Comparison of ENCODE assay signal across 21 cellular contexts in the genomic region with DNA sequence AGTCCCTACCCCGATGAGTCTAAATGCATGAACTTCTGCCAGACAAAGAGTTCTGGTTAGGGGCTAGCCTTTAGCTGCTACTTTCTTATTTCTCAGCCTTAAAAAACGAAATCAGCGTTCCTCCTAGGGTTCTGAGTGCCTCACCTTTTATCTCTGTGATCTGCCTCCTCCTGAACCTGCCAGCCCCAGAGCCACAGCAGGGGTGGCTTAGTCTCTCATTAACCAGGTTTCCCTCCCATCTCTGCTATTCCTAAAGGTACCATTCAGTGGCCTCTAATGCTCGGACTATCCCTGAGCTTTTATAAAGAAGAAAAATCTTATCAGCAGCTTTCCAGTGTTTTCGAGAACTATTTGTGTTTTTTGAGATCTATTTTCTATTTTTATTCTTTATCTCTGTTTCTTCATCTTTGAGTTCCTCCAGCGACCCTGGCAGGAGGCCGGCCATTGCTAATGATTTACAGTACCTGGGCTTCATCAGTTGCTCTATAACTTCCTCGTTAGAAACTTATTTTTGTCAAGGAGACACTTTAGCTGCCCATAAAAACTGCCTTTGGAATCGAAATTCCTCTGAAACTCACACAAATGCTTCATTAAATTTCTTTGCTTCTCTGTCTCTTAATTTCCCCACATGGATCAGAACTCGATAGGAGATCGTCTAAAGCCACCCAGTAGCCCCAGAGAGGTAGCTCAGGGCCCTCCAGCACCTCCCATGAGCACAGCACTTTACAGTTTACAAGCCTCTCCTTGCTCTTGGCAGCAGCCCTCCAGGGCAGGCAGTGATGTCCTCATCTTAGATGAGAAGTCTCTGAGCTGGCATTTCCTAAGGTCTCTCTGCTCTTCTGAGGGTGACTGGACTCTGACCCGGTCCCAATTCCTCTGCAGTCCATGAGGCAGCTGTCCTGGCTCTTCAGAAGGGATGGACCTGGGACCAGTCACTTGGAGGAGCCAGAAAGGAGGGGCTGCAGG.
A peak's percentile ranks its signal among the peaks of the same experiment; 100 is the strongest.
DNase-seq lines count a peak whose midpoint lies in the region; ATAC-seq, FAIRE-seq and TF ChIP-seq lines count a peak whose summit lies in the region.
"Had no signal": no experiment of that assay in that cellular context is flagged by ENCODE, and none has a peak within 500 bp of the region (broad histone marks: within the 10 kb centered on the region; RNA-seq: fewer than 3 reads in every experiment).

No MANE protein-coding gene starts in this region.

- H3K36me3 ChIP-seq in PC-3 (ENCODE audit: low read depth, low read length) (no peaks in the 10 kb centered on the region), kidney (ENCODE audit: control insufficient read depth in 1 of 2, insufficient read depth in 2 of 2, low read length in 2 of 2) (no peaks in the 10 kb centered on the region), neuronal stem cell (replicated peaks in 1 of 2; ENCODE audit: control insufficient read depth in 2 of 2, insufficient read depth in 2 of 2, low read length in 2 of 2) (no peaks in the 10 kb centered on the region)
- H3K36me3 ChIP-seq: BE2C, HAP-1, SJCRH30 had no signal

- no CpG with 5 or more reads among the region's 12 CpGs for WGBS in neuronal stem cell (ENCODE audit: extremely low coverage in 2 of 2, insufficient read length in 2 of 2, insufficient replicate concordance in 1 of 2), 2 donors

- no peaks in the 10 kb centered on the region for H3F3A ChIP-seq in PC-3 (ENCODE audit: low read length, unreplicated experiment)

- H3K36me3 Mint-ChIP-seq in immature natural killer cell, result no peaks in the 10 kb centered on the region

- DNase-seq in AG04450 (ENCODE audit: low read depth, low spot score) (no peak), PC-3 (peak; percentile 4), kidney (no peak), neuronal stem cell (ENCODE audit: low spot score) (no peak), immature natural killer cell (no peak), caudate nucleus (lab: John Stamatoyannopoulos, UW) (no peak), NCI-H2081 (lab: John Stamatoyannopoulos, UW) (no peak)
- DNase-seq: BE2C; Caco-2; CD4-positive, alpha-beta T cell; DMS153; GDM1; MV-4-11; NCI-H1694 treated with DMSO at 0.1 percent for 48 hours; NCI-H226; NCI-H524; SJCRH30 had no signal

- CTCF ChIA-PET in AG04450 (lab: Charles Lee) (no interaction called here), PC-3 (lab: Charles Lee) (no interaction called here)

- H3K9me2 ChIP-seq in PC-3 (replicated peaks; ENCODE audit: low read length), result no peaks in the 10 kb centered on the region

- H4K20me1 ChIP-seq in PC-3 (ENCODE audit: low read length), result no peaks in the 10 kb centered on the region

- H3K27ac Mint-ChIP-seq in immature natural killer cell, result no peak overlapping the region
- H3K27ac Mint-ChIP-seq: CD4-positive, alpha-beta T cell had no signal

- H3K14ac ChIP-seq in neuronal stem cell (ENCODE audit: low read length), result no peak overlapping the region

- no peak overlapping the region for H2BK12ac ChIP-seq in neuronal stem cell (ENCODE audit: low read length)

- POLR2A ChIA-PET in AG04450 (lab: Yijun Ruan, JAX) (no interaction called here), PC-3 (lab: Charles Lee; ENCODE audit: unreplicated experiment) (no interaction called here)

- no peak overlapping the region for H4K8ac ChIP-seq in neuronal stem cell (ENCODE audit: low read depth, low read length)

- H3K79me1 ChIP-seq in neuronal stem cell (ENCODE audit: low read depth, low read length), result no peaks in the 10 kb centered on the region

- H3K79me2 ChIP-seq in PC-3 (ENCODE audit: low read length), result no peaks in the 10 kb centered on the region

- H3K9me3 Mint-ChIP-seq in immature natural killer cell, result peaks cover 0 to 2% (median 0%) of the 10 kb centered on the region in 6 donors
- H3K9me3 Mint-ChIP-seq: CD4-positive, alpha-beta T cell had no signal

- H3K18ac ChIP-seq in neuronal stem cell (ENCODE audit: low read length), result no peak overlapping the region

- no peaks in the 10 kb centered on the region for H3K27me3 ChIP-seq in AG04450 (ENCODE audit: control insufficient read depth, insufficient read depth, low read length)
- peaks cover 19% of the 10 kb centered on the region; the same call in 1 of the 2 replicates for H3K27me3 ChIP-seq in PC-3 (ENCODE audit: low read length)
- no peaks in the 10 kb centered on the region for H3K27me3 ChIP-seq in neuronal stem cell (ENCODE audit: control insufficient read depth in 3 of 3, insufficient read depth in 3 of 3, low read depth in 1 of 3, low read length in 3 of 3)
- H3K27me3 ChIP-seq: BE2C, SJCRH30 had no signal

- H3K4me3 Mint-ChIP-seq in immature natural killer cell, result no peak overlapping the region
- H3K4me3 Mint-ChIP-seq: CD4-positive, alpha-beta T cell had no signal

- TF ChIP-seq CTCF in AG04450 (IDR thresholded peaks at IDR 0.05; ENCODE audit: low read depth, low read length), result no peak
- no peak for TF ChIP-seq CTCF in PC-3 (conservative IDR thresholded peaks at IDR 0.05; ENCODE audit: low read depth, low read length)
- no peak for TF ChIP-seq CTCF in kidney (IDR thresholded peaks at IDR 0.05; ENCODE audit: borderline replicate concordance, extremely low read depth, insufficient read depth)

- H3K4me1 ChIP-seq in PC-3 (ENCODE audit: insufficient read depth, low read length) (no peaks in the 10 kb centered on the region), kidney (ENCODE audit: control insufficient read depth in 1 of 2, insufficient read depth in 1 of 2, low read depth in 1 of 2, low read length in 2 of 2) (peaks cover 6 to 11% of the 10 kb centered on the region in 2 donors), neuronal stem cell (ENCODE audit: control insufficient read depth in 2 of 2, insufficient read depth in 1 of 2, low read depth in 1 of 2, low read length in 2 of 2) (peaks cover 0 to 2% of the 10 kb centered on the region in 2 donors)
- H3K4me1 ChIP-seq: BE2C, Caco-2, HAP-1, SJCRH30 had no signal

- no peak overlapping the region for H3K23ac ChIP-seq in neuronal stem cell (ENCODE audit: low read depth, low read length, poor library complexity)

- BruUV-seq in PC-3 (replicated peaks; lab: Mats Ljungman, UMichigan), result no TSS peak

- H3K27ac ChIP-seq in AG04450 (ENCODE audit: low read depth, low read length) (peak overlapping the region; percentile 47), PC-3 (ENCODE audit: low read length) (no peak overlapping the region), kidney (ENCODE audit: low read depth in 2 of 2, low read length in 2 of 2) (peak overlapping the region; percentile 54 to 58), neuronal stem cell (replicated peaks; ENCODE audit: low read length) (no peak overlapping the region), caudate nucleus (ENCODE audit: low read depth, low read length) (no peak overlapping the region)
- H3K27ac ChIP-seq: SJCRH30 had no signal

- intact Hi-C loops in PC-3 (cut with micrococcal nuclease), result no loop called here
- intact Hi-C loops in kidney (cut with DNase I), result no loop called here

- no peak for ATAC-seq in PC-3
- ATAC-seq: GM12878, K562 had no signal

- no peak overlapping the region for H3K4ac ChIP-seq in neuronal stem cell (ENCODE audit: low read length)

- H2BK120ac ChIP-seq in neuronal stem cell (ENCODE audit: low read depth, low read length), result no peak overlapping the region

- peak overlapping the region; percentile 45 for H2BK5ac ChIP-seq in neuronal stem cell (ENCODE audit: low read length)

- H3K4me3 ChIP-seq in AG04450 (ENCODE audit: low read depth, low read length) (no peak overlapping the region), PC-3 (ENCODE audit: low read length) (no peak overlapping the region), kidney (ENCODE audit: low read length in 2 of 2) (peak overlapping the region; percentile 1 to 26), neuronal stem cell (ENCODE audit: low read length in 2 of 2) (no peak overlapping the region)
- H3K4me3 ChIP-seq: GM12878, HAP-1, K562, SJCRH30 had no signal

- H3K4me2 ChIP-seq in PC-3 (ENCODE audit: low read length) (no peak overlapping the region), neuronal stem cell (ENCODE audit: insufficient read depth, low read length, poor library complexity, severe bottlenecking) (no peak overlapping the region)

- H3K9me3 ChIP-seq in AG04450 (ENCODE audit: control insufficient read depth, insufficient read depth, low read length) (peaks cover 62% of the 10 kb centered on the region), PC-3 (ENCODE audit: low read length) (no peaks in the 10 kb centered on the region), kidney (ENCODE audit: control insufficient read depth in 1 of 2, low read length in 2 of 2) (no peaks in the 10 kb centered on the region), neuronal stem cell (replicated peaks in 1 of 2; ENCODE audit: control insufficient read depth in 2 of 2, insufficient read depth in 1 of 2, low read depth in 1 of 2, low read length in 2 of 2) (peaks cover 0 to 3% of the 10 kb centered on the region in 2 donors)
- H3K9me3 ChIP-seq: BE2C, HAP-1, SJCRH30 had no signal

- no peaks in the 10 kb centered on the region for H3K4me1 Mint-ChIP-seq in immature natural killer cell

- FAIRE-seq in kidney (lab: Jason Lieb, UNC), result no peak
- FAIRE-seq: GM12878, GM19239, K562 had no signal

- H2AFZ ChIP-seq in PC-3 (ENCODE audit: low read length) (no peak overlapping the region), neuronal stem cell (ENCODE audit: low read length) (no peak overlapping the region)

- no peak overlapping the region for H3K9ac ChIP-seq in PC-3 (ENCODE audit: low read length)
- H3K9ac ChIP-seq in kidney (ENCODE audit: low read length in 2 of 2), result no peak overlapping the region
- H3K9ac ChIP-seq in neuronal stem cell (ENCODE audit: low read depth, low read length, poor library complexity), result no peak overlapping the region

- H4K91ac ChIP-seq in neuronal stem cell (ENCODE audit: low read depth, low read length, poor library complexity), result no peak overlapping the region

- no peak overlapping the region for H2AK5ac ChIP-seq in neuronal stem cell (ENCODE audit: low read depth, low read length)

- no peak overlapping the region for H2BK15ac ChIP-seq in neuronal stem cell (ENCODE audit: low read length)

- H3K27me3 Mint-ChIP-seq in immature natural killer cell (ENCODE audit: low read depth in 3 of 3), result peaks cover 0 to 8% (median 0%) of the 10 kb centered on the region in 3 donors

Comparison
In these comparisons a context has a peak if more than half of its experiments do, and no peak if none do; other contexts are left out.
1. H3K27ac ChIP-seq: peak in AG04450 (single experiment) and kidney (2 of 2); none in PC-3 (single experiment), neuronal stem cell (single experiment) and caudate nucleus (single experiment).
2. H3K4me3 ChIP-seq: peak in kidney (2 of 2); none in AG04450 (single experiment), PC-3 (single experiment) and neuronal stem cell (0 of 2).